1 cellular context compared by ENCODE assay signal in the genomic region with DNA sequence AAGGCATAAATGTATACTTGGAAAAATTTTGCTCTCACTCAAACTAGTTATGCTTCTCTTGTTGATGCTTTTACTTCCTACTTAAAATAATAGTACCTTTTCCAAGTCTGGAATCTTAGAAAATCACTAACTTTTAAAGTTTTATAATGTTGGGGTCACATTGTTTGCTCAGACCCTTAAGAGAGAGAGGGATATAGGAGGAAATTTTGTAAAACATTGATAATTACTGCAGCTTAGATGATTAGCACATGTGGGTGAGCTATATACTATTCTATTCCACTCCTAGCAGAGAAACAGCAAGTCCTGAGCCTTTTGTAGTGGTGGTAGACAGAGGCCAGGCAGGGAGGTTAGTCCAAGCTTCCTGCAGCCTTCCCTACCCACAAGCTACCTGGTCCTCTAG.
TF ChIP-seq lines count a peak whose summit lies in the region.

No MANE protein-coding gene starts in this region.

TF ChIP-seq in A549, 52 proteins besides CTCF, POLR2A, EP300 and RAD21 (continued from another document):
- TF ChIP-seq KDM5A (IDR thresholded peaks at IDR 0.05) (no peak), HOXA7 (CRISPR knock-in tag; IDR thresholded peaks at IDR 0.05) (peak; percentile 87; the same call in 1 of the 2 replicates), HOXB13 (CRISPR knock-in tag; IDR thresholded peaks at IDR 0.05; ENCODE audit: low read depth) (no peak)
